In the genomic region with DNA sequence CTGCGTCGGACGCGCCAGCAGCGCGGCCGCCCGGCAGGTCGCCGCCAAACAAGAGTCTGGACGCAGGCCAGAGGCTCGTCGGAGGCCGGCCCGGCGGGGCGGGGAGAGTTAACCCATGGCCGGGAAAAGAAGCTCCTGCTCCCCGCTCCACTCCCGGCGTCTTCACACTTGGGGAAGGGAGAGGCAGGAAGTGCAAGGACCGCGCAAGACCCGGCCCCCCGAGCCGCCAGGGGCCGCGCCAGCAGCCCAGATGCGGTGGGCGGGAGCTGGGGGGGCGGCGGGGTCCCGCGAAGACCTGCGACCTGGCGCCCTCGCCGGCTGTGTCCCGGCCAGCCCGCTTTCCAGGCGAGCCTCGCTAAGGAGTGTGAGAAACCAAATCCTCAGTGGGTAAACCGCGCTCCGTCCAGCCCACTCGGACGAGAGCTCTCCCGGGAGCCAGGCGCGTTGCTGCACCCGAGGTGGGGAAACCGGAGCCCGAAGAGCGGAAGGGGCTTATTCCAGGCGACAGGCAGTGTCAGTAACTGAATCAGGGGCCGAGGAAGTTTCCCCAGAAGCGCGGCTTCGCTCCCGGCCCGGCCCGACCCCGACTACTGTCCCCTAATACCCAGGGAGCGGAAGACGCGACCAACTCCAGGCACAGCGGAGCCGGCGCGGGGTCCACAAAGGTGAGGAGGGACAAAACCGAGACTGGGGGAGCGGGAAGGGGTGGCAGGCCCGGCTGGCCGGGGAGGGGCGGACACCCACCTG, we compare ENCODE assay signal across 1 cellular context.
TF ChIP-seq lines count a peak whose summit lies in the region.

No MANE protein-coding gene starts in this region.

TF ChIP-seq in HCT116, 20 proteins besides CTCF, POLR2A, EP300 and RAD21 (continued from another document):
- TF ChIP-seq, protein P1, sequence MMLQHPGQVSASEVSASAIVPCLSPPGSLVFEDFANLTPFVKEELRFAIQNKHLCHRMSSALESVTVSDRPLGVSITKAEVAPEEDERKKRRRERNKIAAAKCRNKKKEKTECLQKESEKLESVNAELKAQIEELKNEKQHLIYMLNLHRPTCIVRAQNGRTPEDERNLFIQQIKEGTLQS (IDR thresholded peaks at IDR 0.05): no peak
- TF ChIP-seq SRF (IDR thresholded peaks at IDR 0.05; ENCODE audit: low read depth): no peak
- TF ChIP-seq ZNF274 (IDR thresholded peaks at IDR 0.05; ENCODE audit: low read depth, low read length): no peak
- TF ChIP-seq SIN3A (IDR thresholded peaks at IDR 0.05; ENCODE audit: low read depth): no peak
- TF ChIP-seq POLR2AphosphoS5 (IDR thresholded peaks at IDR 0.05; ENCODE audit: low read depth, low read length): no peak
- no peak for TF ChIP-seq EZH2phosphoT487 (IDR thresholded peaks at IDR 0.05; ENCODE audit: borderline replicate concordance)
- no peak for TF ChIP-seq TCF7L2 (IDR thresholded peaks at IDR 0.05; ENCODE audit: borderline replicate concordance, extremely low read depth, insufficient read depth, insufficient read length)
- no peak for TF ChIP-seq EGR1 (IDR thresholded peaks at IDR 0.05; ENCODE audit: low read depth)
- no peak for TF ChIP-seq EZH2 (IDR thresholded peaks at IDR 0.05)
- no peak for TF ChIP-seq CBX3 (IDR thresholded peaks at IDR 0.05; ENCODE audit: low read depth)
- TF ChIP-seq FOSL1 (IDR thresholded peaks at IDR 0.05; ENCODE audit: low read depth): no peak
- TF ChIP-seq ZFX (IDR thresholded peaks at IDR 0.05): no peak
- no peak for TF ChIP-seq YY1 (IDR thresholded peaks at IDR 0.05; ENCODE audit: extremely low read depth, insufficient replicate concordance, low read depth, low read length)
